Comparison of ENCODE assay signal across 29 cellular contexts in the genomic region with DNA sequence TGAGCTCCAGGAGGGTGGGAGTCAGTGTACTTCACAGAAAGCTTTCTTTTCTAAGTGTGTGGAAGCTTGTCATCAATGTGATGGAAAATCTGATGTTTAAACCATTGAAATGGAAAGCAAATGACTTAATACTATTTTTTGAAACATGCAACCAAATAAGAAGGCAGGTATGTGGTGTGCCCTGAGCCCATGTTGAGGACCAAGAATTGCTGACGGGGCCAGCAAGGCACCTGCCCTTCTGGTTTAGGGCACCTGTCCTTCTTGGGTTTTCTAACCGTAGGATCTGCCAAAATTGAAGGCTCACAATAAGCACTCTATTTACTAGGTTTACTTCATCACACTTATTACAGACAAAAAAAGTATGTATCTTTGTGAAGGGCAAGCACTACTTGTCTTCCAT.
"Had no signal": no experiment of that assay in that cellular context is flagged by ENCODE, and none has a peak within 500 bp of the region (broad histone marks: within the 10 kb centered on the region; RNA-seq: fewer than 3 reads in every experiment).

No MANE protein-coding gene starts in this region.

- ATAC-seq: naive thymus-derived CD4-positive, alpha-beta T cell; natural killer cell; psoas muscle; right cardiac atrium; right lobe of liver; stimulated activated memory B cell treated with anti-CD40 and anti-IgM and Interleukin-4, amounts not matched to agents 10 μg/mL and 1 μg/mL and 100 μg/mL, for 72 hours; stimulated activated naive CD8-positive, alpha-beta T cell treated with anti-CD3 and anti-CD28 coated beads, Interleukin-15, amount 100 ng/mL, for 72 hours; stimulated activated naive CD8-positive, alpha-beta T cell treated with anti-CD3 and anti-CD28 coated beads, Interleukin-15, Interleukin-2, amounts not matched to agents 100 U/mL and 50 U/mL, for 24 hours had no signal

- H3K4me2 ChIP-seq: neural progenitor cell had no signal

- H2AFZ ChIP-seq: neural progenitor cell, parathyroid adenoma had no signal

- H3K9me3 ChIP-seq: ovary, psoas muscle, right lobe of liver, sigmoid colon, spleen, suprapubic skin, testis, tibial artery, transverse colon, upper lobe of left lung, uterus had no signal

- H3K4me1 ChIP-seq: neural progenitor cell, parathyroid adenoma, psoas muscle, right lobe of liver, sigmoid colon, spleen, suprapubic skin, testis, tibial artery, transverse colon, upper lobe of left lung, uterus had no signal

- H3K79me2 ChIP-seq: parathyroid adenoma had no signal

- H3K9ac ChIP-seq: neural progenitor cell, parathyroid adenoma had no signal

- H3K27me3 ChIP-seq: neural progenitor cell, ovary, right lobe of liver, sigmoid colon, spleen, suprapubic skin, testis, tibial artery, transverse colon, upper lobe of left lung, uterus had no signal

- H3K36me3 ChIP-seq: neural progenitor cell, ovary, right lobe of liver, sigmoid colon, spleen, suprapubic skin, tibial artery, transverse colon, upper lobe of left lung, uterus had no signal

- FAIRE-seq: small intestine had no signal

- DNase-seq: naive thymus-derived CD4-positive, alpha-beta T cell; natural killer cell; occipital lobe; ovary; posterior cingulate gyrus; psoas muscle; right cardiac atrium; right lobe of liver; sigmoid colon; small intestine; spleen; stimulated activated CD4-positive, alpha-beta T cell treated with anti-CD3 and anti-CD28 coated beads, Interleukin-12 subunit alpha, Interleukin-12 subunit beta, amount 100 ng/mL, for 4 hours; stimulated activated CD4-positive, alpha-beta T cell treated with anti-CD3 and anti-CD28 coated beads, Interleukin-1b, Interleukin-23, amount 100 ng/mL, for 48 hours; stimulated activated CD4-positive, alpha-beta T cell treated with anti-CD3 and anti-CD28 coated beads, Interleukin-4, amount 100 ng/mL, for 1 hour; stimulated activated CD4-positive, alpha-beta T cell treated with anti-CD3 and anti-CD28 coated beads, Interleukin-4, amount 100 ng/mL, for 4 hours; stimulated activated CD8-positive, alpha-beta memory T cell treated with anti-CD3 and anti-CD28 coated beads, Interleukin-4, amount 100 ng/mL, for 48 hours; stimulated activated naive CD4-positive, alpha-beta T cell; stimulated activated naive CD8-positive, alpha-beta T cell treated with anti-CD3 and anti-CD28 coated beads, Interleukin-15, amount 100 ng/mL, for 72 hours; stimulated activated naive CD8-positive, alpha-beta T cell treated with anti-CD3 and anti-CD28 coated beads, Interleukin-15, Interleukin-2, amounts not matched to agents 100 U/mL and 50 U/mL, for 24 hours; substantia nigra; testis; tibial artery; transverse colon; upper lobe of left lung; uterus had no signal

- H3K4me3 ChIP-seq: neural progenitor cell, ovary, psoas muscle, right lobe of liver, sigmoid colon, spleen, suprapubic skin, testis, tibial artery, transverse colon, upper lobe of left lung, uterus had no signal

- H3K27ac ChIP-seq: neural progenitor cell, ovary, parathyroid adenoma, psoas muscle, right lobe of liver, sigmoid colon, spleen, suprapubic skin, testis, tibial artery, transverse colon, upper lobe of left lung, uterus had no signal
